ENCODE assay signal across 1 cellular context in genomic region chr9:34334337-34334824, GRCh38.
TF ChIP-seq lines count a peak whose summit lies in the region.

No MANE protein-coding gene starts in this region.

TF ChIP-seq in HepG2, 621 proteins besides CTCF, POLR2A, EP300 and RAD21 (continued from another document and continues in another):
- no peak for TF ChIP-seq ATF2 (CRISPR knock-in tag; IDR thresholded peaks at IDR 0.05)
- TF ChIP-seq ZNF430 (CRISPR knock-in tag; IDR thresholded peaks at IDR 0.05) = no peak
- TF ChIP-seq JUNB (CRISPR knock-in tag; IDR thresholded peaks at IDR 0.05; ENCODE audit: borderline replicate concordance) = no peak
- no peak for TF ChIP-seq KDM2A (CRISPR knock-in tag; IDR thresholded peaks at IDR 0.05; ENCODE audit: borderline replicate concordance, low read depth)
- TF ChIP-seq HMGXB3 (CRISPR knock-in tag; IDR thresholded peaks at IDR 0.05; ENCODE audit: borderline replicate concordance) = no peak
- TF ChIP-seq ZNF546 (CRISPR knock-in tag; conservative IDR thresholded peaks at IDR 0.05) = no peak
- TF ChIP-seq ZNF891 (CRISPR knock-in tag; IDR thresholded peaks at IDR 0.05) = no peak
- no peak for TF ChIP-seq CREB3 (CRISPR knock-in tag; IDR thresholded peaks at IDR 0.05)
- 0 out of 2 replicates have a peak, but pooled peaks have one; percentile 10 for TF ChIP-seq THRA (CRISPR knock-in tag; IDR thresholded peaks at IDR 0.05; ENCODE audit: borderline replicate concordance)
- TF ChIP-seq ZNF207 (IDR thresholded peaks at IDR 0.05; ENCODE audit: borderline replicate concordance) = no peak
- no peak for TF ChIP-seq KDM6A (CRISPR knock-in tag; IDR thresholded peaks at IDR 0.05; ENCODE audit: low read depth)
- no peak for TF ChIP-seq USF2 (IDR thresholded peaks at IDR 0.05; ENCODE audit: low read depth, low read length)
- no peak for TF ChIP-seq USF2 (CRISPR knock-in tag; IDR thresholded peaks at IDR 0.05; ENCODE audit: borderline replicate concordance)
- TF ChIP-seq ZBTB7A (CRISPR knock-in tag; IDR thresholded peaks at IDR 0.05) = no peak
- no peak for TF ChIP-seq CEBPZ (IDR thresholded peaks at IDR 0.05; ENCODE audit: low read length)
- no peak for TF ChIP-seq NFAT5 (CRISPR knock-in tag; IDR thresholded peaks at IDR 0.05)
- no peak for TF ChIP-seq ZBTB21 (CRISPR knock-in tag; IDR thresholded peaks at IDR 0.05)
- no peak for TF ChIP-seq RARG (CRISPR knock-in tag; IDR thresholded peaks at IDR 0.05; ENCODE audit: low read depth)
- no peak for TF ChIP-seq SRSF1 (optimal IDR thresholded peaks at IDR 0.05; ENCODE audit: low read depth, low read length)
- TF ChIP-seq IRX3 (CRISPR knock-in tag; IDR thresholded peaks at IDR 0.05; ENCODE audit: borderline replicate concordance, low read depth) = no peak
- no peak for TF ChIP-seq ZNF20 (CRISPR knock-in tag; IDR thresholded peaks at IDR 0.05)
- no peak for TF ChIP-seq ZBTB38 (CRISPR knock-in tag; IDR thresholded peaks at IDR 0.05)
- no peak for TF ChIP-seq SAFB2 (CRISPR knock-in tag; IDR thresholded peaks at IDR 0.05; ENCODE audit: borderline replicate concordance, low read depth)
- no peak for TF ChIP-seq KDM1A (CRISPR knock-in tag; IDR thresholded peaks at IDR 0.05)
- TF ChIP-seq SIX4 (CRISPR knock-in tag; IDR thresholded peaks at IDR 0.05) = no peak
- TF ChIP-seq ATM (IDR thresholded peaks at IDR 0.05; ENCODE audit: borderline replicate concordance) = no peak
- peak; percentile 17; the same call in 1 of the 2 replicates for TF ChIP-seq RCOR2 (CRISPR knock-in tag; IDR thresholded peaks at IDR 0.05)
- no peak for TF ChIP-seq KAT8 (CRISPR knock-in tag; IDR thresholded peaks at IDR 0.05)
- no peak for TF ChIP-seq FOSL2 (CRISPR knock-in tag; IDR thresholded peaks at IDR 0.05)
- no peak for TF ChIP-seq KLF16 (CRISPR knock-in tag; IDR thresholded peaks at IDR 0.05)
- TF ChIP-seq PATZ1 (CRISPR knock-in tag; IDR thresholded peaks at IDR 0.05) = peak; percentile 64
- TF ChIP-seq ZNF224 (CRISPR knock-in tag; IDR thresholded peaks at IDR 0.05) = no peak
- no peak for TF ChIP-seq SATB2 (CRISPR knock-in tag; IDR thresholded peaks at IDR 0.05)
- TF ChIP-seq TCF7L2 (IDR thresholded peaks at IDR 0.05; ENCODE audit: low read depth, low read length) = no peak
- TF ChIP-seq ZNF619 (CRISPR knock-in tag; IDR thresholded peaks at IDR 0.05) = no peak
- no peak for TF ChIP-seq ZNF737 (CRISPR knock-in tag; IDR thresholded peaks at IDR 0.05; ENCODE audit: borderline replicate concordance)
- TF ChIP-seq ZNF496 (CRISPR knock-in tag; IDR thresholded peaks at IDR 0.05; ENCODE audit: insufficient replicate concordance) = no peak
